ENCODE assay signal across 14 cellular contexts in genomic region chr16:31421587-31421986, GRCh38. TPM values are rescaled to one million over a fixed set of nuclear protein-coding genes. Genes with fewer than 3 reads are reported as not detected.
DNase-seq lines count a peak whose midpoint lies in the region; ATAC-seq and TF ChIP-seq lines count a peak whose summit lies in the region.
"Had no signal": no experiment of that assay in that cellular context is flagged by ENCODE, and none has a peak within 500 bp of the region (broad histone marks: within the 10 kb centered on the region; RNA-seq: fewer than 3 reads in every experiment).

No MANE protein-coding gene starts in this region.

- peak; percentile 71 for ATAC-seq in HG03521 (IDR thresholded peaks at IDR 0.05; ENCODE audit: unreplicated experiment)

- H3K9me3 Mint-ChIP-seq in activated T-helper 1 cell treated with anti-CD3 and anti-CD28 coated beads, Interleukin-12 subunit alpha, Interleukin-12 subunit beta, Interleukin-2, Interleukin-4 antibody, amounts not matched to agents 30 ng/mL and 10 ng/mL and 1 ng/mL, durations not matched to agents 14 hours and 24 hours and 36 hours: peaks cover 3% of the 10 kb centered on the region

- no peak overlapping the region for H3K4me3 ChIP-seq in foreskin fibroblast (ENCODE audit: low read depth in 1 of 2, low read length in 2 of 2)
- H3K4me3 ChIP-seq: BLaER1 had no signal

- in situ Hi-C loops in GM13976 (cut with MboI; ENCODE audit: low sequenced_read_pairs, unreplicated experiment): no loop called here

- H3K4me3 Mint-ChIP-seq in activated T-helper 1 cell treated with anti-CD3 and anti-CD28 coated beads, Interleukin-12 subunit alpha, Interleukin-12 subunit beta, Interleukin-2, Interleukin-4 antibody, amounts not matched to agents 30 ng/mL and 10 ng/mL and 1 ng/mL, durations not matched to agents 14 hours and 24 hours and 36 hours: peak overlapping the region; percentile 44
- H3K4me3 Mint-ChIP-seq: IgD-negative memory B cell had no signal

- H3K27ac Mint-ChIP-seq in activated T-helper 1 cell treated with anti-CD3 and anti-CD28 coated beads, Interleukin-12 subunit alpha, Interleukin-12 subunit beta, Interleukin-2, Interleukin-4 antibody, amounts not matched to agents 30 ng/mL and 10 ng/mL and 1 ng/mL, durations not matched to agents 14 hours and 24 hours and 36 hours: peak overlapping the region; percentile 77
- H3K27ac Mint-ChIP-seq: IgD-negative memory B cell had no signal

- peaks cover 62% of the 10 kb centered on the region for H3K4me1 Mint-ChIP-seq in activated T-helper 1 cell treated with anti-CD3 and anti-CD28 coated beads, Interleukin-12 subunit alpha, Interleukin-12 subunit beta, Interleukin-2, Interleukin-4 antibody, amounts not matched to agents 30 ng/mL and 10 ng/mL and 1 ng/mL, durations not matched to agents 14 hours and 24 hours and 36 hours (ENCODE audit: low read depth)

- peaks cover 5% of the 10 kb centered on the region for H3K36me3 Mint-ChIP-seq in activated T-helper 1 cell treated with anti-CD3 and anti-CD28 coated beads, Interleukin-12 subunit alpha, Interleukin-12 subunit beta, Interleukin-2, Interleukin-4 antibody, amounts not matched to agents 30 ng/mL and 10 ng/mL and 1 ng/mL, durations not matched to agents 14 hours and 24 hours and 36 hours (ENCODE audit: low read depth)
- H3K36me3 Mint-ChIP-seq: IgD-negative memory B cell had no signal

- intact Hi-C loops in activated T-helper 1 cell treated with anti-CD3 and anti-CD28 coated beads, Interleukin-12 subunit alpha, Interleukin-12 subunit beta, Interleukin-2, Interleukin-4 antibody, amounts not matched to agents 30 ng/mL and 10 ng/mL and 1 ng/mL, durations not matched to agents 14 hours and 24 hours and 36 hours (cut with micrococcal nuclease): loop anchor here (1.0 to 5.0 kb wide), 8 partner anchors 8 to 244 kb away; partner anchors contain the start of genes ITGAX and ZNF843

- H3K27me3 Mint-ChIP-seq in activated T-helper 1 cell treated with anti-CD3 and anti-CD28 coated beads, Interleukin-12 subunit alpha, Interleukin-12 subunit beta, Interleukin-2, Interleukin-4 antibody, amounts not matched to agents 30 ng/mL and 10 ng/mL and 1 ng/mL, durations not matched to agents 14 hours and 24 hours and 36 hours (ENCODE audit: insufficient read depth): peaks cover 2% of the 10 kb centered on the region

- no peak for TF ChIP-seq CTCF in GM13976 (IDR thresholded peaks at IDR 0.05; ENCODE audit: borderline replicate concordance, control extremely low read depth, extremely low read depth, insufficient read depth, missing control alignments)
- TF ChIP-seq CTCF in foreskin fibroblast (IDR thresholded peaks at IDR 0.05; ENCODE audit: low read depth, low read length): no peak

- peak; percentile 69 for DNase-seq in GM13976 (ENCODE audit: low spot score)
- peak; percentile 69 for DNase-seq in activated T-helper 1 cell treated with anti-CD3 and anti-CD28 coated beads, Interleukin-12 subunit alpha, Interleukin-12 subunit beta, Interleukin-2, Interleukin-4 antibody, amounts not matched to agents 30 ng/mL and 10 ng/mL and 1 ng/mL, durations not matched to agents 14 hours and 24 hours and 36 hours (ENCODE audit: low spot score)
- peak; percentile 47 to 52 for DNase-seq in stimulated activated CD4-positive, alpha-beta T cell treated with anti-CD3 and anti-CD28 coated beads, Interleukin-2, amount 100 ng/mL, for 24 hours
- no peak for DNase-seq in kidney tubule cell (ENCODE audit: low spot score)
- DNase-seq in NCI-H1694 (lab: John Stamatoyannopoulos, UW): no peak
- DNase-seq in foreskin fibroblast: no peak
- DNase-seq in NCI-H1417 (lab: John Stamatoyannopoulos, UW): no peak
- DNase-seq: GDM1, left cardiac atrium, RPMI8226 had no signal

RNA-seq across cellular contexts. Expression of gene COX6A2, which starts 6.6 kb away (rescaled TPM):
- total RNA-seq in activated T-helper 1 cell treated with anti-CD3 and anti-CD28 coated beads, Interleukin-12 subunit alpha, Interleukin-12 subunit beta, Interleukin-2, Interleukin-4 antibody, amounts not matched to agents 30 ng/mL and 10 ng/mL and 1 ng/mL, durations not matched to agents 14 hours and 24 hours and 36 hours: not detected in 2 replicates

RNA-seq across cellular contexts. Expression of gene ZNF843, which starts 21.0 kb away (rescaled TPM):
- total RNA-seq in activated T-helper 1 cell treated with anti-CD3 and anti-CD28 coated beads, Interleukin-12 subunit alpha, Interleukin-12 subunit beta, Interleukin-2, Interleukin-4 antibody, amounts not matched to agents 30 ng/mL and 10 ng/mL and 1 ng/mL, durations not matched to agents 14 hours and 24 hours and 36 hours: 0.21 and 0.22 TPM in 2 replicates

RNA-seq across cellular contexts. Expression of gene ITGAD, which starts 28.5 kb away (rescaled TPM):
- total RNA-seq in activated T-helper 1 cell treated with anti-CD3 and anti-CD28 coated beads, Interleukin-12 subunit alpha, Interleukin-12 subunit beta, Interleukin-2, Interleukin-4 antibody, amounts not matched to agents 30 ng/mL and 10 ng/mL and 1 ng/mL, durations not matched to agents 14 hours and 24 hours and 36 hours: not detected in 2 replicates
- total RNA-seq: cardiac septum had no signal

RNA-seq across cellular contexts. Expression of gene ARMC5, which starts 37.7 kb away (rescaled TPM):
- total RNA-seq in activated T-helper 1 cell treated with anti-CD3 and anti-CD28 coated beads, Interleukin-12 subunit alpha, Interleukin-12 subunit beta, Interleukin-2, Interleukin-4 antibody, amounts not matched to agents 30 ng/mL and 10 ng/mL and 1 ng/mL, durations not matched to agents 14 hours and 24 hours and 36 hours: 11.2 and 12.7 TPM in 2 replicates

RNA-seq across cellular contexts. Expression of gene TGFB1I1, which starts 50.4 kb away (rescaled TPM):
- 0.78 and 1.2 TPM in 2 replicates for total RNA-seq in activated T-helper 1 cell treated with anti-CD3 and anti-CD28 coated beads, Interleukin-12 subunit alpha, Interleukin-12 subunit beta, Interleukin-2, Interleukin-4 antibody, amounts not matched to agents 30 ng/mL and 10 ng/mL and 1 ng/mL, durations not matched to agents 14 hours and 24 hours and 36 hours

Comparison
In these comparisons a context has a peak if more than half of its experiments do, and no peak if none do; other contexts are left out.
1. DNase-seq: peak in GM13976 (single experiment), activated T-helper 1 cell treated with anti-CD3 and anti-CD28 coated beads, Interleukin-12 subunit alpha, Interleukin-12 subunit beta, Interleukin-2, Interleukin-4 antibody, amounts not matched to agents 30 ng/mL and 10 ng/mL and 1 ng/mL, durations not matched to agents 14 hours and 24 hours and 36 hours (single experiment) and stimulated activated CD4-positive, alpha-beta T cell treated with anti-CD3 and anti-CD28 coated beads, Interleukin-2, amount 100 ng/mL, for 24 hours (2 of 2); none in kidney tubule cell (single experiment), NCI-H1694 (single experiment), foreskin fibroblast (0 of 2) and NCI-H1417 (0 of 3).